ENCODE assay signal across 8 cellular contexts in genomic region chr6:125153541-125154183, GRCh38. TPM values are rescaled to one million over a fixed set of nuclear protein-coding genes. Genes with fewer than 3 reads are reported as not detected.
DNase-seq lines count a peak whose midpoint lies in the region; ATAC-seq lines count a peak whose summit lies in the region.

Gene TPD52L1, plus strand, starts transcription at chr6:125153773. Its CDS starts 179 bp downstream, at chr6:125153952.

- H3K9me3 Mint-ChIP-seq in activated CD4-positive, alpha-beta T cell treated with anti-CD3 and anti-CD28 coated beads for 36 hours (ENCODE audit: low read depth), result no peaks in the 10 kb centered on the region

- CTCF ChIA-PET in activated CD4-positive, alpha-beta T cell treated with anti-CD3 and anti-CD28 coated beads for 36 hours (lab: Charles Lee), result interaction anchor here (0.6 to 1.6 kb wide), 16 partner anchors 8 to 821 kb away, joined by 3 to 7 read pairs (median 4); no protein-coding TSS in a partner anchor

- H3K4me3 Mint-ChIP-seq in activated CD4-positive, alpha-beta T cell treated with anti-CD3 and anti-CD28 coated beads for 36 hours, result peak within 1 kb of the TSS; percentile 64

- POLR2A ChIA-PET in activated CD4-positive, alpha-beta T cell treated with anti-CD3 and anti-CD28 coated beads for 36 hours (lab: Charles Lee), result no interaction called here

- no peak within 1 kb of the TSS for H3K27ac Mint-ChIP-seq in activated CD4-positive, alpha-beta T cell treated with anti-CD3 and anti-CD28 coated beads for 36 hours

- intact Hi-C loops in activated CD4-positive, alpha-beta T cell treated with anti-CD3 and anti-CD28 coated beads for 36 hours (cut with DNase I, micrococcal nuclease), result loop anchor here (2.0 to 5.0 kb wide), 3 partner anchors 149 to 615 kb away; partner anchors contain the start of genes HDDC2 (in 2 of the 2) and HEY2 (in 1 of the 2)

- H3K4me1 Mint-ChIP-seq in activated CD4-positive, alpha-beta T cell treated with anti-CD3 and anti-CD28 coated beads for 36 hours, result peaks cover 5% of the 10 kb centered on the region

- H3K27me3 Mint-ChIP-seq in activated CD4-positive, alpha-beta T cell treated with anti-CD3 and anti-CD28 coated beads for 36 hours, result peaks cover 35% of the 10 kb centered on the region

- no peaks in the 10 kb centered on the region for H3K36me3 Mint-ChIP-seq in activated CD4-positive, alpha-beta T cell treated with anti-CD3 and anti-CD28 coated beads for 36 hours (ENCODE audit: low read depth)

- peak; percentile 97 for ATAC-seq in GM18858 (IDR thresholded peaks at IDR 0.05; ENCODE audit: unreplicated experiment)
- peak; percentile 97 for ATAC-seq in HG03066 (IDR thresholded peaks at IDR 0.05; ENCODE audit: low read depth, unreplicated experiment)
- peak; percentile 94 for ATAC-seq in activated CD4-positive, alpha-beta T cell treated with anti-CD3 and anti-CD28 coated beads for 36 hours

- peak; percentile 75 for DNase-seq in 8988T
- peak; percentile 74 for DNase-seq in NCI-H2196 (lab: John Stamatoyannopoulos, UW; ENCODE audit: unreplicated experiment)
- peak; percentile 81 for DNase-seq in activated CD4-positive, alpha-beta T cell treated with anti-CD3 and anti-CD28 coated beads for 36 hours
- DNase-seq in dedifferentiated amniotic fluid mesenchymal stem cell (ENCODE audit: extremely low spot score), result peak; percentile 68
- peak; percentile 93 for DNase-seq in left kidney (ENCODE audit: low read depth, low spot score)
- DNase-seq in stimulated activated CD4-positive, alpha-beta T cell treated with anti-CD3 and anti-CD28 coated beads, Interleukin-1b, Interleukin-23, amount 100 ng/mL, for 4 hours (ENCODE audit: low read depth in 2 of 2), result peak; percentile 37 to 47

RNA-seq across cellular contexts. Expression of gene TPD52L1, which starts in this region (rescaled TPM):
- 1 to 10 TPM in 1 of 2 experiments, under 1 TPM in 1; 0.89 to 1.4 TPM for total RNA-seq in activated CD4-positive, alpha-beta T cell treated with anti-CD3 and anti-CD28 coated beads for 36 hours

Comparison
In these comparisons a context has a peak if more than half of its experiments do, and no peak if none do; other contexts are left out.
1. Peak in every context shown above with its lines: DNase-seq and ATAC-seq.
2. DNase-seq: peak in every context shown above with its lines; median percentile 93 in left kidney; 81 in activated CD4-positive, alpha-beta T cell treated with anti-CD3 and anti-CD28 coated beads for 36 hours; 75 in 8988T; 74 in NCI-H2196; 68 in dedifferentiated amniotic fluid mesenchymal stem cell; 42 in stimulated activated CD4-positive, alpha-beta T cell treated with anti-CD3 and anti-CD28 coated beads, Interleukin-1b, Interleukin-23, amount 100 ng/mL, for 4 hours.